ENCODE assay signal across 14 cellular contexts in genomic region chr11:61775606-61776554, GRCh38. TPM values are rescaled to one million over a fixed set of nuclear protein-coding genes. Genes with fewer than 3 reads are reported as not detected.
A peak's percentile ranks its signal among the peaks of the same experiment; 100 is the strongest.
DNase-seq lines count a peak whose midpoint lies in the region; ATAC-seq and TF ChIP-seq lines count a peak whose summit lies in the region.
"Had no signal": no experiment of that assay in that cellular context is flagged by ENCODE, and none has a peak within 500 bp of the region (broad histone marks: within the 10 kb centered on the region; RNA-seq: fewer than 3 reads in every experiment).

No MANE protein-coding gene starts in this region.

- TF ChIP-seq CTCF in stomach (IDR thresholded peaks at IDR 0.05) = no peak

- no peaks in the 10 kb centered on the region for H3K36me3 Mint-ChIP-seq in activated naive CD4-positive, alpha-beta T cell treated with anti-CD3 and anti-CD28 coated beads, Interleukin-2, amount 50 U/mL, for 24 hours
- H3K36me3 Mint-ChIP-seq in activated naive CD4-positive, alpha-beta T cell treated with anti-CD3 and anti-CD28 coated beads for 36 hours (ENCODE audit: low read depth) = no peaks in the 10 kb centered on the region
- no peaks in the 10 kb centered on the region for H3K36me3 Mint-ChIP-seq in T-helper 2 cell treated with Interferon-gamma antibody and Interleukin-4, amounts not matched to agents 5 μg/mL and 100 μg/mL, for 36 hours (ENCODE audit: low read depth)
- no peaks in the 10 kb centered on the region for H3K36me3 Mint-ChIP-seq in memory B cell

- DNase-seq in activated naive CD4-positive, alpha-beta T cell treated with anti-CD3 and anti-CD28 coated beads for 36 hours = no peak
- no peak for DNase-seq in T-helper 2 cell treated with Interferon-gamma antibody and Interleukin-4, amounts not matched to agents 5 μg/mL and 100 μg/mL, for 36 hours (ENCODE audit: low spot score)
- DNase-seq in memory B cell (ENCODE audit: low spot score in 2 of 2) (no peak), stomach (no peak), NCI-H2171 (lab: John Stamatoyannopoulos, UW) (no peak), NCI-H2029 (lab: John Stamatoyannopoulos, UW) (no peak), midbrain (lab: John Stamatoyannopoulos, UW) (no peak)
- DNase-seq: cerebellar nuclear complex, NCI-H2107 had no signal

- peak overlapping the region; percentile 51 for H3K4me3 Mint-ChIP-seq in activated naive CD4-positive, alpha-beta T cell treated with anti-CD3 and anti-CD28 coated beads, Interleukin-2, amount 50 U/mL, for 24 hours
- no peak overlapping the region for H3K4me3 Mint-ChIP-seq in activated naive CD4-positive, alpha-beta T cell treated with anti-CD3 and anti-CD28 coated beads for 36 hours
- H3K4me3 Mint-ChIP-seq in T-helper 2 cell treated with Interferon-gamma antibody and Interleukin-4, amounts not matched to agents 5 μg/mL and 100 μg/mL, for 36 hours = peak overlapping the region; percentile 54
- peak overlapping the region; percentile 17 for H3K4me3 Mint-ChIP-seq in memory B cell
- H3K4me3 Mint-ChIP-seq: activated naive CD8-positive, alpha-beta T cell treated with anti-CD3 and anti-CD28 coated beads, Interleukin-2, amount 50 U/mL, for 24 hours; stimulated activated naive CD8-positive, alpha-beta T cell treated with anti-CD3 and anti-CD28 coated beads, Interleukin-15, Interleukin-2, amounts not matched to agents 100 ng/mL and 50 ng/mL, for 24 hours had no signal

- peak overlapping the region; percentile 43 to 91 (median 52) for H3K27ac ChIP-seq in stomach

- H3K9me3 ChIP-seq in stomach = no peaks in the 10 kb centered on the region

- no peaks in the 10 kb centered on the region for H3K27me3 ChIP-seq in stomach

- H3K9me3 Mint-ChIP-seq in activated naive CD4-positive, alpha-beta T cell treated with anti-CD3 and anti-CD28 coated beads, Interleukin-2, amount 50 U/mL, for 24 hours = no peaks in the 10 kb centered on the region
- H3K9me3 Mint-ChIP-seq in activated naive CD4-positive, alpha-beta T cell treated with anti-CD3 and anti-CD28 coated beads for 36 hours = no peaks in the 10 kb centered on the region
- no peaks in the 10 kb centered on the region for H3K9me3 Mint-ChIP-seq in T-helper 2 cell treated with Interferon-gamma antibody and Interleukin-4, amounts not matched to agents 5 μg/mL and 100 μg/mL, for 36 hours
- H3K9me3 Mint-ChIP-seq in memory B cell = no peaks in the 10 kb centered on the region
- H3K9me3 Mint-ChIP-seq: activated naive CD8-positive, alpha-beta T cell treated with anti-CD3 and anti-CD28 coated beads, Interleukin-2, amount 50 U/mL, for 24 hours; stimulated activated naive CD8-positive, alpha-beta T cell treated with anti-CD3 and anti-CD28 coated beads, Interleukin-15, Interleukin-2, amounts not matched to agents 100 ng/mL and 50 ng/mL, for 24 hours had no signal

- peaks cover 22 to 68% (median 43%) of the 10 kb centered on the region in 4 donors for H3K36me3 ChIP-seq in stomach

- 55 to 77% (median 67%) methylated on average over 15 to 20 of the region's 20 CpGs for WGBS in stomach, 5 donors

- CTCF ChIA-PET in activated naive CD4-positive, alpha-beta T cell treated with anti-CD3 and anti-CD28 coated beads for 36 hours (lab: Charles Lee) = interaction anchor here (0.5 to 1.5 kb wide), 4 partner anchors 12 to 66 kb away, joined by 3 to 7 read pairs (median 4); no protein-coding TSS in a partner anchor

- no peaks in the 10 kb centered on the region for H3K27me3 Mint-ChIP-seq in activated naive CD4-positive, alpha-beta T cell treated with anti-CD3 and anti-CD28 coated beads, Interleukin-2, amount 50 U/mL, for 24 hours
- H3K27me3 Mint-ChIP-seq in activated naive CD4-positive, alpha-beta T cell treated with anti-CD3 and anti-CD28 coated beads for 36 hours (ENCODE audit: low read depth) = peaks cover 3% of the 10 kb centered on the region
- H3K27me3 Mint-ChIP-seq in T-helper 2 cell treated with Interferon-gamma antibody and Interleukin-4, amounts not matched to agents 5 μg/mL and 100 μg/mL, for 36 hours (ENCODE audit: low read depth) = no peaks in the 10 kb centered on the region
- H3K27me3 Mint-ChIP-seq in memory B cell = peaks cover 14% of the 10 kb centered on the region
- H3K27me3 Mint-ChIP-seq: progenitor cell of endocrine pancreas had no signal

- peaks cover 18% of the 10 kb centered on the region for H3K4me1 Mint-ChIP-seq in activated naive CD4-positive, alpha-beta T cell treated with anti-CD3 and anti-CD28 coated beads, Interleukin-2, amount 50 U/mL, for 24 hours
- H3K4me1 Mint-ChIP-seq in activated naive CD4-positive, alpha-beta T cell treated with anti-CD3 and anti-CD28 coated beads for 36 hours (ENCODE audit: low read depth) = peaks cover 14% of the 10 kb centered on the region
- peaks cover 7% of the 10 kb centered on the region for H3K4me1 Mint-ChIP-seq in T-helper 2 cell treated with Interferon-gamma antibody and Interleukin-4, amounts not matched to agents 5 μg/mL and 100 μg/mL, for 36 hours (ENCODE audit: low read depth)
- H3K4me1 Mint-ChIP-seq in memory B cell = peaks cover 4% of the 10 kb centered on the region

- TF ChIP-seq POLR2A in stomach (IDR thresholded peaks at IDR 0.05) = no peak

- TF ChIP-seq EP300 in stomach (IDR thresholded peaks at IDR 0.05) = no peak

- peaks cover 34 to 71% (median 55%) of the 10 kb centered on the region in 4 donors for H3K4me1 ChIP-seq in stomach

- H3K4me3 ChIP-seq in stomach = peak overlapping the region in 1 of 4 donors; percentile 8

- intact Hi-C loops in activated naive CD4-positive, alpha-beta T cell treated with anti-CD3 and anti-CD28 coated beads for 36 hours (cut with micrococcal nuclease) = loop anchor here (1.0 kb wide), 2 partner anchors 25 to 29 kb away; no protein-coding TSS in a partner anchor
- intact Hi-C loops in stomach (cut with DNase I; ENCODE audit: low total_unique reads) = no loop called here

- no peak for ATAC-seq in memory B cell (ENCODE audit: low read depth)

- no peak overlapping the region for H3K27ac Mint-ChIP-seq in activated naive CD4-positive, alpha-beta T cell treated with anti-CD3 and anti-CD28 coated beads, Interleukin-2, amount 50 U/mL, for 24 hours
- no peak overlapping the region for H3K27ac Mint-ChIP-seq in activated naive CD4-positive, alpha-beta T cell treated with anti-CD3 and anti-CD28 coated beads for 36 hours
- peak overlapping the region; percentile 34 for H3K27ac Mint-ChIP-seq in T-helper 2 cell treated with Interferon-gamma antibody and Interleukin-4, amounts not matched to agents 5 μg/mL and 100 μg/mL, for 36 hours
- H3K27ac Mint-ChIP-seq in memory B cell = no peak overlapping the region
- H3K27ac Mint-ChIP-seq: activated CD4-positive, alpha-beta T cell treated with anti-CD3 and anti-CD28 coated beads for 36 hours; activated naive CD8-positive, alpha-beta T cell treated with anti-CD3 and anti-CD28 coated beads, Interleukin-2, amount 50 U/mL, for 24 hours; stimulated activated naive CD8-positive, alpha-beta T cell treated with anti-CD3 and anti-CD28 coated beads, Interleukin-15, Interleukin-2, amounts not matched to agents 100 ng/mL and 50 ng/mL, for 24 hours had no signal

RNA-seq across cellular contexts. Expression of gene TMEM258, which starts 16.5 kb away (rescaled TPM):
- 100 to 1,000 TPM; 166 to 167 TPM for total RNA-seq in activated naive CD4-positive, alpha-beta T cell treated with anti-CD3 and anti-CD28 coated beads for 36 hours
- total RNA-seq in stomach = 10 to 100 TPM in 4 of 5 donors, not detected in 1; 24.1 to 50.3 (median 42.8) TPM
- polyA plus RNA-seq in stomach = 100 to 1,000 TPM; 184 to 274 (median 210) TPM

RNA-seq across cellular contexts. Expression of gene FEN1, which starts 16.8 kb away (rescaled TPM):
- 10 to 100 TPM; 74.7 to 75.9 TPM for total RNA-seq in activated naive CD4-positive, alpha-beta T cell treated with anti-CD3 and anti-CD28 coated beads for 36 hours
- total RNA-seq in stomach = 10 to 100 TPM in 2 of 5 donors, 1 to 10 TPM in 2, not detected in 1; 4.2 to 24.6 (median 10.4) TPM
- 10 to 100 TPM in 1 of 3 donors, 1 to 10 TPM in 2; 5.0 to 14.3 (median 10.0) TPM for polyA plus RNA-seq in stomach

RNA-seq across cellular contexts. Expression of gene MYRF, which starts 23.4 kb away (rescaled TPM):
- total RNA-seq in activated naive CD4-positive, alpha-beta T cell treated with anti-CD3 and anti-CD28 coated beads for 36 hours = under 1 TPM; 0.27 to 0.48 TPM
- 100 to 1,000 TPM in 3 of 5 donors, 10 to 100 TPM in 1, 1 to 10 TPM in 1; 6.4 to 527 (median 240) TPM for total RNA-seq in stomach
- 10 to 100 TPM; 19.0 to 45.9 (median 20.5) TPM for polyA plus RNA-seq in stomach

RNA-seq across cellular contexts. Expression of gene FADS1, which starts 40.9 kb away (rescaled TPM):
- 10 to 100 TPM; 12.1 to 12.8 TPM for total RNA-seq in activated naive CD4-positive, alpha-beta T cell treated with anti-CD3 and anti-CD28 coated beads for 36 hours
- 10 to 100 TPM in 4 of 5 donors, not detected in 1; 11.7 to 56.5 (median 17.3) TPM for total RNA-seq in stomach
- 1 to 10 TPM; 1.8 to 6.4 (median 4.1) TPM for polyA plus RNA-seq in stomach

RNA-seq across cellular contexts. Expression of gene FADS2, which starts 52.2 kb away (rescaled TPM):
- 10 to 100 TPM; 32.1 to 34.1 TPM for total RNA-seq in activated naive CD4-positive, alpha-beta T cell treated with anti-CD3 and anti-CD28 coated beads for 36 hours
- total RNA-seq in stomach = 10 to 100 TPM in 3 of 5 donors, 1 to 10 TPM in 1, not detected in 1; 9.6 to 15.2 (median 14.0) TPM
- polyA plus RNA-seq in stomach = 10 to 100 TPM in 1 of 3 donors, 1 to 10 TPM in 2; 3.5 to 17.1 (median 6.4) TPM

Comparison
In these comparisons a context has a peak if more than half of its experiments do, and no peak if none do; other contexts are left out.
1. RNA of gene MYRF, which starts 23.4 kb away (total RNA-seq): 6.4 to 527 TPM in stomach; 0.27 to 0.48 TPM in activated naive CD4-positive, alpha-beta T cell treated with anti-CD3 and anti-CD28 coated beads for 36 hours; every median in the first group is over 4 times any median in the second.